ENCODE assay signal across 20 cellular contexts in the genomic region with DNA sequence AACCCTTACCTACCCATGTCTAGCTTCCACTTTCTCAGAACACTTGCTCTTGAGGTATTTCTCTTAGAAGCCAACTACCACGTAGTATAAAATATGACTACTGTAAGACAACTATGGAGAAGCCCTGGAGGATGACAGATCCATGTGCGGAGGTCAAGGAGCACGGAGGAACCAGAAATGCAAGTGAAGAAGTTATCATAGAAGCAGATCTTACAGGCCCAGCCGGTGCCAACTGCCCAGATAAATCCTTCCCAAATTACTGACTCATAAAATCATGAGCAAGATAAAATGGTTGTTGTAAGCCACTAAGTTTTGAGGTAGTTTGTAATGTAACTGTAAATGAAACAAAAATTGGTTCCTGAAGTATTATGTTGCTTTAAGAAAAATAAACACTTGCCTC. TPM values are rescaled to one million over a fixed set of nuclear protein-coding genes. Genes with fewer than 3 reads are reported as not detected.
DNase-seq lines count a peak whose midpoint lies in the region; ATAC-seq lines count a peak whose summit lies in the region.
"Had no signal": no experiment of that assay in that cellular context is flagged by ENCODE, and none has a peak within 500 bp of the region (broad histone marks: within the 10 kb centered on the region; RNA-seq: fewer than 3 reads in every experiment).

No MANE protein-coding gene starts in this region.

- ATAC-seq in stimulated activated naive CD8-positive, alpha-beta T cell treated with anti-CD3 and anti-CD28 coated beads, Interleukin-15, amount 100 ng/mL, for 72 hours, result no peak
- no peak for ATAC-seq in T-helper 17 cell
- no peak for ATAC-seq in GM18511 (IDR thresholded peaks at IDR 0.05; ENCODE audit: unreplicated experiment)
- no peak for ATAC-seq in GM21717 (IDR thresholded peaks at IDR 0.05; ENCODE audit: unreplicated experiment)
- no peak for ATAC-seq in HG03045 (IDR thresholded peaks at IDR 0.05; ENCODE audit: unreplicated experiment)

- H3K9me3 Mint-ChIP-seq in stimulated activated naive CD8-positive, alpha-beta T cell treated with anti-CD3 and anti-CD28 coated beads, Interleukin-15, Interleukin-2, amounts not matched to agents 100 ng/mL and 50 ng/mL, for 24 hours, result no peaks in the 10 kb centered on the region
- no peaks in the 10 kb centered on the region for H3K9me3 Mint-ChIP-seq in stimulated activated naive CD8-positive, alpha-beta T cell treated with anti-CD3 and anti-CD28 coated beads, Interleukin-15, amount 100 ng/mL, for 72 hours
- H3K9me3 Mint-ChIP-seq: activated naive CD8-positive, alpha-beta T cell treated with anti-CD3 and anti-CD28 coated beads, Interleukin-2, amount 10 ng/mL, durations not matched to agents 7 days and 5 days; nephron progenitor cell had no signal

- peaks cover 35% of the 10 kb centered on the region for H3K36me3 Mint-ChIP-seq in stimulated activated naive CD8-positive, alpha-beta T cell treated with anti-CD3 and anti-CD28 coated beads, Interleukin-15, Interleukin-2, amounts not matched to agents 100 ng/mL and 50 ng/mL, for 24 hours (ENCODE audit: low read depth)
- H3K36me3 Mint-ChIP-seq in T-helper 17 cell (ENCODE audit: low read depth), result peaks cover 3% of the 10 kb centered on the region

- H3K4me1 Mint-ChIP-seq in stimulated activated naive CD8-positive, alpha-beta T cell treated with anti-CD3 and anti-CD28 coated beads, Interleukin-15, Interleukin-2, amounts not matched to agents 100 ng/mL and 50 ng/mL, for 24 hours (ENCODE audit: low read depth), result peaks cover 47% of the 10 kb centered on the region
- peaks cover 52% of the 10 kb centered on the region for H3K4me1 Mint-ChIP-seq in stimulated activated naive CD8-positive, alpha-beta T cell treated with anti-CD3 and anti-CD28 coated beads, Interleukin-15, amount 100 ng/mL, for 72 hours
- H3K4me1 Mint-ChIP-seq in T-helper 17 cell, result peaks cover 35% of the 10 kb centered on the region

- H3K27me3 Mint-ChIP-seq in stimulated activated naive CD8-positive, alpha-beta T cell treated with anti-CD3 and anti-CD28 coated beads, Interleukin-15, Interleukin-2, amounts not matched to agents 100 ng/mL and 50 ng/mL, for 24 hours, result no peaks in the 10 kb centered on the region
- H3K27me3 Mint-ChIP-seq in stimulated activated naive CD8-positive, alpha-beta T cell treated with anti-CD3 and anti-CD28 coated beads, Interleukin-15, amount 100 ng/mL, for 72 hours, result no peaks in the 10 kb centered on the region
- H3K27me3 Mint-ChIP-seq in T-helper 17 cell, result no peaks in the 10 kb centered on the region
- H3K27me3 Mint-ChIP-seq: activated naive CD8-positive, alpha-beta T cell treated with anti-CD3 and anti-CD28 coated beads, Interleukin-2, amount 10 ng/mL, durations not matched to agents 7 days and 5 days had no signal

- H3K9me3 ChIP-seq in T-helper 17 cell (ENCODE audit: control insufficient read depth, low read length, poor library complexity, severe bottlenecking), result no peaks in the 10 kb centered on the region

- no peak overlapping the region for H3K4me3 Mint-ChIP-seq in stimulated activated naive CD8-positive, alpha-beta T cell treated with anti-CD3 and anti-CD28 coated beads, Interleukin-15, Interleukin-2, amounts not matched to agents 100 ng/mL and 50 ng/mL, for 24 hours
- H3K4me3 Mint-ChIP-seq in stimulated activated naive CD8-positive, alpha-beta T cell treated with anti-CD3 and anti-CD28 coated beads, Interleukin-15, amount 100 ng/mL, for 72 hours, result no peak overlapping the region
- H3K4me3 Mint-ChIP-seq in T-helper 17 cell, result no peak overlapping the region
- H3K4me3 Mint-ChIP-seq: activated naive CD8-positive, alpha-beta T cell treated with anti-CD3 and anti-CD28 coated beads, Interleukin-2, amount 10 ng/mL, durations not matched to agents 7 days and 5 days; nephron progenitor cell had no signal

- no peak for DNase-seq in stimulated activated naive CD8-positive, alpha-beta T cell treated with anti-CD3 and anti-CD28 coated beads, Interleukin-15, amount 100 ng/mL, for 72 hours
- DNase-seq in T-helper 17 cell, result no peak
- DNase-seq in fibroblast of peridontal ligament (ENCODE audit: extremely low read depth), result peak; percentile 25
- DNase-seq in effector CD4-positive, alpha-beta T cell, result no peak
- DNase-seq: activated CD4-positive, alpha-beta T cell treated with anti-CD3 and anti-CD28 coated beads, Interleukin-2, amount 50 U/mL, for 1 hour; activated naive CD8-positive, alpha-beta T cell treated with anti-CD3 and anti-CD28 coated beads, Interleukin-2, amount 10 ng/mL, durations not matched to agents 7 days and 5 days; activated T-cell treated with anti-CD3 and anti-CD28 coated beads, Interleukin-2, amount 50 U/mL, for 1 hour; dermis blood vessel endothelial cell; DMS79 treated with DMSO at 0.1 percent for 48 hours; KG1; left cardiac atrium; NCI-H2029 treated with DMSO at 0.1 percent for 48 hours; NCI-H510A; nephron progenitor cell; NK-92 treated with Interleukin-12 subunit alpha and Interleukin-12 subunit beta, amount 100 ng/mL, for 24 hours; stimulated activated CD4-positive, alpha-beta T cell treated with anti-CD3 and anti-CD28 coated beads, Interleukin-12 subunit alpha, Interleukin-12 subunit beta, amount 100 ng/mL, for 4 hours had no signal

- H3K27ac Mint-ChIP-seq in stimulated activated naive CD8-positive, alpha-beta T cell treated with anti-CD3 and anti-CD28 coated beads, Interleukin-15, Interleukin-2, amounts not matched to agents 100 ng/mL and 50 ng/mL, for 24 hours, result peak overlapping the region; percentile 21
- H3K27ac Mint-ChIP-seq in stimulated activated naive CD8-positive, alpha-beta T cell treated with anti-CD3 and anti-CD28 coated beads, Interleukin-15, amount 100 ng/mL, for 72 hours, result no peak overlapping the region
- peak overlapping the region; percentile 56 for H3K27ac Mint-ChIP-seq in T-helper 17 cell
- H3K27ac Mint-ChIP-seq: activated naive CD8-positive, alpha-beta T cell treated with anti-CD3 and anti-CD28 coated beads, Interleukin-2, amount 10 ng/mL, durations not matched to agents 7 days and 5 days; nephron progenitor cell had no signal

RNA-seq across cellular contexts. Expression of gene GTF2B, which starts 12.6 kb away (rescaled TPM):
- 10 to 100 TPM; 62.9 to 69.4 TPM for total RNA-seq in T-helper 17 cell

Comparison
In these comparisons a context has a peak if more than half of its experiments do, and no peak if none do; other contexts are left out.
1. H3K27ac Mint-ChIP-seq: peak in stimulated activated naive CD8-positive, alpha-beta T cell treated with anti-CD3 and anti-CD28 coated beads, Interleukin-15, Interleukin-2, amounts not matched to agents 100 ng/mL and 50 ng/mL, for 24 hours (single experiment) and T-helper 17 cell (single experiment); none in stimulated activated naive CD8-positive, alpha-beta T cell treated with anti-CD3 and anti-CD28 coated beads, Interleukin-15, amount 100 ng/mL, for 72 hours (0 of 2).